Comparison of ENCODE assay signal across 20 cellular contexts in the genomic region with DNA sequence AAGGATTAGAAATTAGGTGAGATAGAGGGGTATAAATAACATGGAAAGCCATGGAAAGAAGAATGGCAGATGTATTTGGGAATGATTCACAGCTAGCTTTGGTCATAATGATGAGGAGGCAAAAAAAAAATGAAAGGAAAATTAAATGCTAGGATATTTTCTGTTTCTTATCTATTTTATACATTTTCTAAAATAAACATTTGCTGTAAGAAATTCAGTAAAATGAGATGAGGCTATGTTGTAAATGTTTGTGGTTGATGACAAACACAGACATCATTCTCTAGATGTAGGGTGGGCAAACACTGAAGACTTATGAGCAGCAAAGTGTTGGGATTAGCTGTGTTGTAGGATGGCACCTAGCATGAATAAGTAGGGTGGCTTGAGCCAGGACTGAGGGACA.
DNase-seq lines count a peak whose midpoint lies in the region; ATAC-seq lines count a peak whose summit lies in the region.
"Had no signal": no experiment of that assay in that cellular context is flagged by ENCODE, and none has a peak within 500 bp of the region (broad histone marks: within the 10 kb centered on the region; RNA-seq: fewer than 3 reads in every experiment).

No MANE protein-coding gene starts in this region.

- DNase-seq in AG20443 (ENCODE audit: low spot score) (peak; percentile 16), H4 (ENCODE audit: low spot score) (peak; percentile 10), amniotic epithelial cell (ENCODE audit: low read depth) (peak; percentile 38), iris pigment epithelial cell (ENCODE audit: low read depth) (peak; percentile 41), ACHN (no peak), AML-193 (lab: John Stamatoyannopoulos, UW) (no peak), NCI-H2196 (lab: John Stamatoyannopoulos, UW; ENCODE audit: unreplicated experiment) (no peak)
- DNase-seq: activated B cell treated with CpG ODN at 0.5 μM for 24 hours; activated effector memory CD4-positive, alpha-beta T cell treated with anti-CD3 and anti-CD28 coated beads, Interleukin-2, amount 50 U/mL, for 16 hours; CD8-positive, alpha-beta T cell; dorsolateral prefrontal cortex; esophagus squamous epithelium; hypothalamus; kidney glomerular epithelial cell; mucosa of descending colon; NCI-H1694; NK-92 treated with Interleukin-12 subunit alpha and Interleukin-12 subunit beta, amount 100 ng/mL, for 24 hours; right lobe of liver; stimulated activated CD4-positive, alpha-beta T cell treated with anti-CD3 and anti-CD28 coated beads, Interleukin-2, amount 100 ng/mL, for 48 hours had no signal

- ATAC-seq in HG03175 (IDR thresholded peaks at IDR 0.05; ENCODE audit: unreplicated experiment): no peak
- ATAC-seq: CD8-positive, alpha-beta T cell; mucosa of descending colon; right lobe of liver had no signal

- in situ Hi-C loops in ACHN (cut with HindIII; ENCODE audit: low pct_ligation_motif_present, low pct_unique_long_range_greater_than_20kb, low sequenced_read_pairs): no loop called here

Comparison
In these comparisons a context has a peak if more than half of its experiments do, and no peak if none do; other contexts are left out.
1. DNase-seq: peak in AG20443 (single experiment), H4 (single experiment), amniotic epithelial cell (single experiment) and iris pigment epithelial cell (single experiment); none in ACHN (single experiment), AML-193 (0 of 2) and NCI-H2196 (single experiment).